Comparison of ENCODE assay signal across 27 cellular contexts in the genomic region with DNA sequence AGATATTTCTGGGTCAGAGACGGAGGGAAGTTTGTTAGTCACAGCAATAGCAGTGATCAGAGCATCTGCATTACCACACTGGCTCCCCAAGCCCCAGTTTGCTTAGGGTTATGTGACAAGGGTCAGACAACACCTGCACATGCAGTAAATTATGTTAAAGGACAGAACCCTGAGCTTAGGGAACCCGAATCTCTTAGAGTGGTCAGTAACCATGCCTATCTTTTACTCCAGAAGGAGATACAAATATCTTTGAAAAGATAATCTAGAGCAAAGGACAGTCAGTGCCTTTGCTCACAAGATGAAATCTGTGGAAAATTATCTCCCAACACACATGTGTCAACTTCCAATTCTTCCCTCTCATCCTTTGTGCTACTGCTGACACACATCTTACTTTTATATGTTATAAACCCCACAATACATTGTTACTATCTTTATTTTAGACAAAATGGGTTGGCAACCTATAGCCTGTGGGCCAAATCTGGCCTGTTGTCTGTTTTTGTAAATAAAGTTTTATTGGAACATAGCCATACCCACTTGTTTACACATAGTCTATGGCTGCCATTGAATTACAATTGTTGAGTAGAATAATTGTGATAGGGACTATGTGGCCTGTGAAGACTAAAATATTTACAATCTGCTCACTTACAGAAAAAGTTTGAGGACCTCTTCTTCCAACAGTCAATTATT.
"Had no signal": no experiment of that assay in that cellular context is flagged by ENCODE, and none has a peak within 500 bp of the region (broad histone marks: within the 10 kb centered on the region; RNA-seq: fewer than 3 reads in every experiment).

No MANE protein-coding gene starts in this region.

- ATAC-seq: stimulated activated effector memory CD8-positive, alpha-beta T cell treated with anti-CD3 and anti-CD28 coated beads, Interleukin-12 subunit alpha, Interleukin-12 subunit beta, amount 100 ng/mL, for 72 hours; stimulated activated memory B cell treated with anti-CD40 and anti-IgM and Interleukin-4, amounts not matched to agents 10 μg/mL and 1 μg/mL and 100 μg/mL, for 72 hours; stimulated activated naive B cell treated with anti-CD40 and anti-IgM and Interleukin-4, amounts not matched to agents 10 μg/mL and 1 μg/mL and 100 μg/mL, for 72 hours; stimulated activated naive CD8-positive, alpha-beta T cell treated with anti-CD3 and anti-CD28 coated beads, Interleukin-15, amount 100 ng/mL, for 72 hours; stimulated activated naive CD8-positive, alpha-beta T cell treated with anti-CD3 and anti-CD28 coated beads, Interleukin-15, Interleukin-2, amounts not matched to agents 100 U/mL and 50 U/mL, for 24 hours; upper lobe of right lung had no signal

- FAIRE-seq: urothelium cell line had no signal

- H3K27ac ChIP-seq: stomach, suprapubic skin, testis, thoracic aorta, thyroid gland, tibial artery, tibial nerve, transverse colon, upper lobe of left lung, upper lobe of right lung, uterus, vagina had no signal

- DNase-seq: stimulated activated CD4-positive, alpha-beta T cell treated with anti-CD3 and anti-CD28 coated beads, Interleukin-2, amount 100 ng/mL, for 48 hours; stimulated activated CD4-positive, alpha-beta T cell treated with anti-CD3 and anti-CD28 coated beads, Interleukin-4, amount 100 ng/mL, for 1 hour; stimulated activated CD4-positive, alpha-beta T cell treated with anti-CD3 and anti-CD28 coated beads, Interleukin-4, amount 100 ng/mL, for 24 hours; stimulated activated CD4-positive, alpha-beta T cell treated with anti-CD3 and anti-CD28 coated beads, Interleukin-4, amount 100 ng/mL, for 4 hours; stimulated activated CD8-positive, alpha-beta memory T cell treated with anti-CD3 and anti-CD28 coated beads, Interleukin-4, amount 100 ng/mL, for 48 hours; stimulated activated naive B cell treated with anti-CD40 and anti-IgM and Interleukin-4, amounts not matched to agents 10 μg/mL and 1 μg/mL and 100 μg/mL, for 72 hours; stimulated activated naive CD4-positive, alpha-beta T cell; stimulated activated naive CD4-positive, alpha-beta T cell treated with Interleukin-2 at 50 U/mL for 16 hours; stimulated activated naive CD8-positive, alpha-beta T cell treated with anti-CD3 and anti-CD28 coated beads, Interleukin-15, amount 100 ng/mL, for 72 hours; stimulated activated naive CD8-positive, alpha-beta T cell treated with anti-CD3 and anti-CD28 coated beads, Interleukin-15, Interleukin-2, amounts not matched to agents 100 U/mL and 50 U/mL, for 24 hours; stomach; substantia nigra; testis; thyroid gland; tibial artery; transverse colon; trophoblast cell; upper lobe of left lung; upper lobe of right lung; uterus had no signal

- H3K9me3 ChIP-seq: stomach, suprapubic skin, testis, thoracic aorta, thyroid gland, tibial artery, tibial nerve, transverse colon, upper lobe of left lung, upper lobe of right lung, uterus, vagina had no signal

- H3K4me3 ChIP-seq: stomach, suprapubic skin, testis, thoracic aorta, thyroid gland, tibial artery, tibial nerve, transverse colon, upper lobe of left lung, upper lobe of right lung, uterus, vagina had no signal

- H3K27me3 ChIP-seq: stomach, suprapubic skin, testis, thyroid gland, tibial artery, tibial nerve, transverse colon, upper lobe of left lung, upper lobe of right lung, uterus, vagina had no signal

- H3K4me1 ChIP-seq: suprapubic skin, testis, thyroid gland, tibial artery, tibial nerve, transverse colon, upper lobe of left lung, upper lobe of right lung, uterus, vagina had no signal

- H3K36me3 ChIP-seq: thoracic aorta, thyroid gland, transverse colon, upper lobe of right lung, uterus, vagina had no signal
